21 cellular contexts compared by ENCODE assay signal in genomic region chr10:6048281-6049030, GRCh38. TPM values are rescaled to one million over a fixed set of nuclear protein-coding genes. Genes with fewer than 3 reads are reported as not detected.
DNase-seq lines count a peak whose midpoint lies in the region; ATAC-seq and TF ChIP-seq lines count a peak whose summit lies in the region.
"Had no signal": no experiment of that assay in that cellular context is flagged by ENCODE, and none has a peak within 500 bp of the region (broad histone marks: within the 10 kb centered on the region; RNA-seq: fewer than 3 reads in every experiment).

No MANE protein-coding gene starts in this region.

- peak overlapping the region; percentile 76 for H3K4me3 Mint-ChIP-seq in activated CD8-positive, alpha-beta T cell treated with anti-CD3 and anti-CD28 coated beads for 36 hours
- no peak overlapping the region for H3K4me3 Mint-ChIP-seq in central memory CD8-positive, alpha-beta T cell
- peak overlapping the region in 1 of 2 donors; percentile 17 for H3K4me3 Mint-ChIP-seq in stimulated activated naive B cell treated with anti-CD40 and anti-IgM and Interleukin-4, amounts not matched to agents 10 μg/mL and 1 μg/mL and 100 μg/mL, for 72 hours
- H3K4me3 Mint-ChIP-seq: GM23338 had no signal

- no peak for TF ChIP-seq CTCF in activated CD8-positive, alpha-beta T cell treated with anti-CD3 and anti-CD28 coated beads for 36 hours (IDR thresholded peaks at IDR 0.05)

- H3K9me3 Mint-ChIP-seq in activated CD8-positive, alpha-beta T cell treated with anti-CD3 and anti-CD28 coated beads for 36 hours: no peaks in the 10 kb centered on the region
- H3K9me3 Mint-ChIP-seq in central memory CD8-positive, alpha-beta T cell: no peaks in the 10 kb centered on the region
- peaks cover 0 to 2% of the 10 kb centered on the region in 2 donors for H3K9me3 Mint-ChIP-seq in stimulated activated naive B cell treated with anti-CD40 and anti-IgM and Interleukin-4, amounts not matched to agents 10 μg/mL and 1 μg/mL and 100 μg/mL, for 72 hours
- H3K9me3 Mint-ChIP-seq: GM23338 had no signal

- peaks cover 89% of the 10 kb centered on the region for H3K4me1 Mint-ChIP-seq in activated CD8-positive, alpha-beta T cell treated with anti-CD3 and anti-CD28 coated beads for 36 hours (ENCODE audit: low read depth)
- H3K4me1 Mint-ChIP-seq in central memory CD8-positive, alpha-beta T cell: peaks cover 57% of the 10 kb centered on the region
- H3K4me1 Mint-ChIP-seq in stimulated activated naive B cell treated with anti-CD40 and anti-IgM and Interleukin-4, amounts not matched to agents 10 μg/mL and 1 μg/mL and 100 μg/mL, for 72 hours: peaks cover 70 to 93% of the 10 kb centered on the region in 2 donors

- CTCF ChIA-PET in activated CD8-positive, alpha-beta T cell treated with anti-CD3 and anti-CD28 coated beads for 36 hours (lab: Charles Lee): interaction anchor here (0.9 to 12.1 kb wide), 5 partner anchors 18 to 42 kb away, joined by 3 to 118 read pairs (median 3); no protein-coding TSS in a partner anchor

- peak overlapping the region; percentile 91 for H3K27ac Mint-ChIP-seq in activated CD8-positive, alpha-beta T cell treated with anti-CD3 and anti-CD28 coated beads for 36 hours
- peak overlapping the region; percentile 60 for H3K27ac Mint-ChIP-seq in central memory CD8-positive, alpha-beta T cell (ENCODE audit: low read depth)
- H3K27ac Mint-ChIP-seq in stimulated activated naive B cell treated with anti-CD40 and anti-IgM and Interleukin-4, amounts not matched to agents 10 μg/mL and 1 μg/mL and 100 μg/mL, for 72 hours: peak overlapping the region; percentile 68
- H3K27ac Mint-ChIP-seq: GM23338 had no signal

- H3K27me3 Mint-ChIP-seq in activated CD8-positive, alpha-beta T cell treated with anti-CD3 and anti-CD28 coated beads for 36 hours: no peaks in the 10 kb centered on the region
- no peaks in the 10 kb centered on the region for H3K27me3 Mint-ChIP-seq in central memory CD8-positive, alpha-beta T cell
- H3K27me3 Mint-ChIP-seq in stimulated activated naive B cell treated with anti-CD40 and anti-IgM and Interleukin-4, amounts not matched to agents 10 μg/mL and 1 μg/mL and 100 μg/mL, for 72 hours: no peaks in the 10 kb centered on the region

- POLR2A ChIA-PET in activated CD8-positive, alpha-beta T cell treated with anti-CD3 and anti-CD28 coated beads for 36 hours (lab: Charles Lee): interaction anchor here (1.1 to 17.2 kb wide), 11 partner anchors 8 to 154 kb away, joined by 3 to 846 read pairs (median 8); partner anchors contain the start of genes IL15RA, IL2RA and PFKFB3

- ATAC-seq in activated CD8-positive, alpha-beta T cell treated with anti-CD3 and anti-CD28 coated beads for 36 hours: no peak
- no peak for ATAC-seq in central memory CD8-positive, alpha-beta T cell (replicated peaks; ENCODE audit: extremely low read depth, poor library complexity, severe bottlenecking)
- no peak for ATAC-seq in stimulated activated naive B cell treated with anti-CD40 and anti-IgM and Interleukin-4, amounts not matched to agents 10 μg/mL and 1 μg/mL and 100 μg/mL, for 72 hours (replicated peaks)
- ATAC-seq in HG02798 (IDR thresholded peaks at IDR 0.05; ENCODE audit: poor library complexity, unreplicated experiment) (no peak), HG03025 (IDR thresholded peaks at IDR 0.05; ENCODE audit: low FRiP score, unreplicated experiment) (no peak), GM18907 (IDR thresholded peaks at IDR 0.05; ENCODE audit: unreplicated experiment) (no peak)
- ATAC-seq: GM23338 had no signal

- peaks cover 89% of the 10 kb centered on the region for H3K36me3 Mint-ChIP-seq in activated CD8-positive, alpha-beta T cell treated with anti-CD3 and anti-CD28 coated beads for 36 hours (ENCODE audit: low read depth)
- peaks cover 15% of the 10 kb centered on the region for H3K36me3 Mint-ChIP-seq in central memory CD8-positive, alpha-beta T cell (ENCODE audit: insufficient read depth)
- peaks cover 4 to 22% of the 10 kb centered on the region in 2 donors for H3K36me3 Mint-ChIP-seq in stimulated activated naive B cell treated with anti-CD40 and anti-IgM and Interleukin-4, amounts not matched to agents 10 μg/mL and 1 μg/mL and 100 μg/mL, for 72 hours

- DNase-seq in activated T-cell treated with anti-CD3 and anti-CD28 coated beads, Interleukin-2, amount 50 U/mL, for 1 hour: peak; percentile 12
- DNase-seq in activated T-cell treated with anti-CD3 and anti-CD28 coated beads for 4 hours: no peak
- no peak for DNase-seq in activated CD8-positive, alpha-beta T cell treated with anti-CD3 and anti-CD28 coated beads for 36 hours
- no peak for DNase-seq in central memory CD8-positive, alpha-beta T cell (ENCODE audit: low spot score in 2 of 2)
- no peak for DNase-seq in stimulated activated naive B cell treated with anti-CD40 and anti-IgM and Interleukin-4, amounts not matched to agents 10 μg/mL and 1 μg/mL and 100 μg/mL, for 72 hours
- DNase-seq: activated effector memory CD4-positive, alpha-beta T cell treated with anti-CD3 and anti-CD28 coated beads, Interleukin-2, amount 50 U/mL, for 16 hours; brain microvascular endothelial cell; dermis blood vessel endothelial cell; DND-41; erythroblast; NCI-H1417 treated with DMSO at 0.1 percent for 48 hours; NCI-H774; occipital lobe; PC-9; stomach; T1000 had no signal

- intact Hi-C loops in activated CD8-positive, alpha-beta T cell treated with anti-CD3 and anti-CD28 coated beads for 36 hours (cut with micrococcal nuclease): loop anchor here (5.0 kb wide), 1 partner anchor 71 kb away; the partner anchor contains the start of gene IL15RA

RNA-seq across cellular contexts. Expression of gene IL2RA, which starts 13.7 kb away (rescaled TPM):
- 100 to 1,000 TPM; 868 to 874 TPM for total RNA-seq in activated CD8-positive, alpha-beta T cell treated with anti-CD3 and anti-CD28 coated beads for 36 hours
- total RNA-seq: dermis blood vessel endothelial cell, GM23338, occipital lobe, PC-9, SJSA1 had no signal

RNA-seq across cellular contexts. Expression of gene RBM17, which starts 40.4 kb away (rescaled TPM):
- 100 to 1,000 TPM; 284 to 285 TPM for total RNA-seq in activated CD8-positive, alpha-beta T cell treated with anti-CD3 and anti-CD28 coated beads for 36 hours
